Comparison of ENCODE assay signal across 30 cellular contexts in the genomic region with DNA sequence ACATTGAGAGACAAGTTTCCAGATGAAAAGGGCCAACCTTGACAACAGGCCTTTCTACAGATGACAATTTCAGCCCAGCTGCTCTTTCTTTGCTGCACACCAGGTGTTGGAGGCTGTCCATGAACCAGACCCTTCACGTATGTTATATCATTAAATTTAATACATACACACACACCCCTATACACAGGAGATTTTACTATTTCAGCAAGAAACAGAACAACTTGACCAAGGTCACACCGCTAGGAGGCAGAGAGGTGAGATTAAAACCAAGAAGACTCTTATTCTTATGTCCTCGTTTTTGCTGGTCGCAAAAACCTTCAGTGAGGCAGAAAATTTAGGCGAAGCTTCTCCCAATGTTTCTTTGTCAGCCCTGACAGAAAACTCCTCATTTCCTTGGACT.
A peak's percentile ranks its signal among the peaks of the same experiment; 100 is the strongest.
DNase-seq lines count a peak whose midpoint lies in the region; FAIRE-seq and TF ChIP-seq lines count a peak whose summit lies in the region.
"Had no signal": no experiment of that assay in that cellular context is flagged by ENCODE, and none has a peak within 500 bp of the region (broad histone marks: within the 10 kb centered on the region; RNA-seq: fewer than 3 reads in every experiment).

No MANE protein-coding gene starts in this region.

- CTCF ChIA-PET in H1 (lab: Charles Lee; ENCODE audit: partially characterized antibody), result interaction anchor here (3.4 kb wide), 1 partner anchor 12 kb away, joined by 17 read pairs; no protein-coding TSS in a partner anchor

- H3K36me3 ChIP-seq in H1 (ENCODE audit: control insufficient read depth in 2 of 4, insufficient read depth in 4 of 4, low read length in 3 of 4), result no peaks in the 10 kb centered on the region
- H3K36me3 ChIP-seq: BE2C; BLaER1; BLaER1 treated with 17β-estradiol and CSF1 and Interleukin-3, amounts not matched to agents 10 nM and 100 nM had no signal

- no peak overlapping the region for H4K5ac ChIP-seq in H1 (ENCODE audit: insufficient read length, low read depth, low read length)

- H3K23ac ChIP-seq in H1 (ENCODE audit: insufficient read length), result no peak overlapping the region

- no peaks in the 10 kb centered on the region for H3K9me3 ChIP-seq in H1 (ENCODE audit: insufficient read depth in 2 of 2, low read depth in 1 of 2, low read length in 1 of 2)
- H3K9me3 ChIP-seq: A549; BE2C; BLaER1; BLaER1 treated with 17β-estradiol and CSF1 and Interleukin-3, amounts not matched to agents 10 nM and 100 nM; Caco-2 had no signal

- no peak overlapping the region for H4K91ac ChIP-seq in H1 (replicated peaks; ENCODE audit: insufficient read length, low read length)

- H3K14ac ChIP-seq in H1 (ENCODE audit: insufficient read length), result no peak overlapping the region

- no peaks in the 10 kb centered on the region; a peak in 1 of 7 replicates for H3K4me1 ChIP-seq in H1 (replicated peaks in 1 of 4; ENCODE audit: control insufficient read depth in 3 of 4, insufficient read depth in 4 of 4, low read length in 3 of 4)
- H3K4me1 ChIP-seq: A549; BE2C; BLaER1; BLaER1 treated with 17β-estradiol and CSF1 and Interleukin-3, amounts not matched to agents 10 nM and 100 nM; Caco-2 had no signal

- no peak overlapping the region for H3K4me3 ChIP-seq in H1 (ENCODE audit: extremely low read depth in 1 of 4, insufficient read depth in 2 of 4, low read depth in 3 of 4, low read length in 4 of 4)
- H3K4me3 ChIP-seq: A549; BLaER1; BLaER1 treated with 17β-estradiol and CSF1 and Interleukin-3, amounts not matched to agents 10 nM and 100 nM had no signal

- POLR2A ChIA-PET in H1 (lab: Charles Lee; ENCODE audit: partially characterized antibody), result no interaction called here

- no peak overlapping the region for H3K9ac ChIP-seq in H1 (replicated peaks in 1 of 4; ENCODE audit: extremely low read depth in 1 of 4, low read depth in 3 of 4, low read length in 3 of 4)
- H3K9ac ChIP-seq: BLaER1; BLaER1 treated with 17β-estradiol and CSF1 and Interleukin-3, amounts not matched to agents 10 nM and 100 nM had no signal

- WGBS in H1 (ENCODE audit: extremely low coverage in 1 of 2, insufficient coverage in 1 of 2, insufficient read length in 1 of 2, insufficient replicate concordance in 2 of 2, low coverage in 1 of 2, low lambda C conversion rate in 2 of 2, missing lambda C conversion rate in 1 of 2), 2 experiments, result 94% methylated on average over 5 of the region's 5 CpGs; no CpG with 5 or more reads in 1 of the 2 experiments

- no peaks in the 10 kb centered on the region for H4K20me1 ChIP-seq in H1 (replicated peaks in 1 of 2; ENCODE audit: control insufficient read depth in 1 of 2, insufficient read depth in 2 of 2, low read length in 2 of 2)
- H4K20me1 ChIP-seq: BLaER1; BLaER1 treated with 17β-estradiol and CSF1 and Interleukin-3, amounts not matched to agents 10 nM and 100 nM had no signal

- no peak overlapping the region for H2BK120ac ChIP-seq in H1 (replicated peaks; ENCODE audit: low read depth, low read length)

- DNase-seq in NCI-H510A (lab: John Stamatoyannopoulos, UW) (peak; percentile 18), NCI-H510A treated with DMSO at 0.1 percent for 48 hours (lab: John Stamatoyannopoulos, UW) (no peak), H1 (ENCODE audit: low read depth in 1 of 2, low spot score in 2 of 2) (no peak), germinal center (ENCODE audit: low spot score) (no peak)
- DNase-seq: 8988T; ACHN; AML-193; BE2C; C1 segment of cervical spinal cord; Caco-2; Calu3; CD4-positive, alpha-beta memory T cell; CD4-positive, alpha-beta T cell; CD4-positive, CD25-positive, alpha-beta regulatory T cell; CD8-positive, alpha-beta memory T cell; CD8-positive, alpha-beta T cell; COR-L47; DMS 273 treated with DMSO at 0.1 percent for 48 hours; DMS53; DMS79; DMS79 treated with DMSO at 0.1 percent for 48 hours; DND-41; EL had no signal

- no peak overlapping the region for H2BK20ac ChIP-seq in H1 (ENCODE audit: low read length)

- FAIRE-seq in H1 (lab: Jason Lieb, UNC), result no peak
- FAIRE-seq: A204.1, A549, D721Med had no signal

- no peaks in the 10 kb centered on the region; a peak in 1 of 7 replicates for H3K27me3 ChIP-seq in H1 (replicated peaks in 1 of 4; ENCODE audit: control insufficient read depth in 3 of 4, extremely low read depth in 1 of 4, insufficient read depth in 3 of 4, low read length in 3 of 4)
- H3K27me3 ChIP-seq: BE2C; BLaER1; BLaER1 treated with 17β-estradiol and CSF1 and Interleukin-3, amounts not matched to agents 10 nM and 100 nM had no signal

- no peak overlapping the region for H3K4ac ChIP-seq in H1 (replicated peaks; ENCODE audit: insufficient read length, low read depth, low read length)

- H2BK12ac ChIP-seq in H1 (ENCODE audit: low read depth, low read length), result no peak overlapping the region

- no peak for TF ChIP-seq CTCF in H1 (IDR thresholded peaks at IDR 0.05; ENCODE audit: control extremely low read depth in 1 of 3, insufficient read depth in 1 of 3, low read depth in 1 of 3, low read length in 3 of 3)

- no peak overlapping the region for H2BK15ac ChIP-seq in H1 (ENCODE audit: low read length)

- no peak for TF ChIP-seq EP300 in H1 (IDR thresholded peaks at IDR 0.05; ENCODE audit: borderline replicate concordance in 1 of 2, low read depth in 2 of 2, low read length in 2 of 2)

- H3K18ac ChIP-seq in H1 (ENCODE audit: extremely low read depth, low read length), result no peak overlapping the region

- no peak overlapping the region for H2AK5ac ChIP-seq in H1 (ENCODE audit: low read depth, low read length)

- H2AFZ ChIP-seq in H1 (ENCODE audit: low read length), result peak overlapping the region; percentile 59; the same call in 1 of the 2 replicates

- H4K8ac ChIP-seq in H1 (ENCODE audit: extremely low read depth, insufficient read depth, low read length), result no peak overlapping the region

- no peaks in the 10 kb centered on the region for H3K23me2 ChIP-seq in H1 (ENCODE audit: low read depth, low read length)

- TF ChIP-seq POLR2A in H1 (IDR thresholded peaks at IDR 0.05; ENCODE audit: control extremely low read depth in 1 of 2, low read depth in 2 of 2, low read length in 2 of 2), result no peak

- H3K27ac ChIP-seq in H1 (ENCODE audit: low read depth, low read length), result no peak overlapping the region
- H3K27ac ChIP-seq: 22Rv1; A549; BLaER1; BLaER1 treated with 17β-estradiol and CSF1 and Interleukin-3, amounts not matched to agents 10 nM and 100 nM; C4-2B had no signal

- no peak for TF ChIP-seq RAD21 in H1 (IDR thresholded peaks at IDR 0.05 in 1 of 2, conservative IDR thresholded peaks at IDR 0.05 in 1 of 2; ENCODE audit: low read depth in 2 of 2, low read length in 2 of 2)

- no peak overlapping the region for H3K56ac ChIP-seq in H1 (replicated peaks; ENCODE audit: insufficient read length, low read depth, low read length)

- H3K4me2 ChIP-seq in H1 (ENCODE audit: insufficient read depth in 1 of 2, low read depth in 2 of 2, low read length in 2 of 2), result no peak overlapping the region
- H3K4me2 ChIP-seq: A549; BLaER1; BLaER1 treated with 17β-estradiol and CSF1 and Interleukin-3, amounts not matched to agents 10 nM and 100 nM had no signal

- no peaks in the 10 kb centered on the region for H3K79me1 ChIP-seq in H1 (ENCODE audit: low read depth, low read length)

- H3K79me2 ChIP-seq in H1 (ENCODE audit: control insufficient read depth in 1 of 2, insufficient read depth in 2 of 2, low read length in 2 of 2), result no peaks in the 10 kb centered on the region

- no peak overlapping the region for H2BK5ac ChIP-seq in H1 (ENCODE audit: low read depth, low read length)

TF ChIP-seq in H1, 55 proteins besides CTCF, POLR2A, EP300 and RAD21:
- TF ChIP-seq EZH2 (IDR thresholded peaks at IDR 0.05; ENCODE audit: low read depth, low read length, severe bottlenecking) (no peak), TEAD4 (IDR thresholded peaks at IDR 0.05; ENCODE audit: low read depth, low read length) (no peak), SUZ12 (IDR thresholded peaks at IDR 0.05; ENCODE audit: low read length) (no peak), GABPA (IDR thresholded peaks at IDR 0.05; ENCODE audit: borderline replicate concordance, insufficient read depth, low read length) (no peak), FOSL1 (IDR thresholded peaks at IDR 0.05; ENCODE audit: insufficient read depth, low read depth, low read length) (no peak), ATF3 (IDR thresholded peaks at IDR 0.05; ENCODE audit: insufficient read depth, low read depth, low read length) (no peak)
